29 cellular contexts compared by ENCODE assay signal in the genomic region with DNA sequence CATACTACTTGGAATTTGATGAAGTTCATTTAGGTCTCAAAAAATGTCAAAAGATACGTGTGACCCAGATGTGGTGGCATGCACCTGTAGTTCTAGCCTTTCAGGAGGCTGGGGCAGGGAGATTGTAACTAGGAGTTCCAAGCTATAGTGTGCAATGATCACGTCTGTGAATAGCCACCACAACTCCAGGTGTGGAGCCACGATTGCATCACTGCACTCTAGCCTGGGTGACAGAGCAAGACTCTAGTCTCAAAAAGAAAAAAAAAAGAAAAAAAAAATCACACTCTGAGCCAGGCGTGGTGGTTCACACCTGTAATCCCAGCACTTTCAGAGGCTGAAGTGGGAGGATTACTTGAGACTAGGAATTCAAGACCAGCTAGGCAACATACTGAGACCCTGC.
"Had no signal": no experiment of that assay in that cellular context is flagged by ENCODE, and none has a peak within 500 bp of the region (broad histone marks: within the 10 kb centered on the region; RNA-seq: fewer than 3 reads in every experiment).

No MANE protein-coding gene starts in this region.

- DNase-seq: activated CD4-positive, alpha-beta memory T cell treated with anti-CD3 and anti-CD28 coated beads for 36 hours; activated CD4-positive, alpha-beta T cell treated with anti-CD3 and anti-CD28 coated beads, Interleukin-2, amount 10 ng/mL, durations not matched to agents 24 days and 14 days; activated CD4-positive, CD25-positive, alpha-beta regulatory T cell treated with anti-CD3 and anti-CD28 coated beads, Interleukin-2, amount 50 U/mL, for 72 hours; activated CD8-positive, alpha-beta memory T cell treated with anti-CD3 and anti-CD28 coated beads, Interleukin-2, amount 50 U/mL, for 4 hours; activated gamma-delta T cell treated with Interleukin-2 at 50 U/mL for 16 hours; activated T-cell treated with anti-CD3 and anti-CD28 coated beads, Interleukin-2, amount 50 U/mL, for 72 hours; adrenal gland; anterior cingulate cortex; colonic mucosa; Karpas-422; MM.1S; NCI-H1092 treated with DMSO at 0.1 percent for 48 hours; NCI-H1417 treated with DMSO at 0.1 percent for 48 hours; NCI-H1694; NCI-H2029; NCI-H2107; NCI-H345; NCI-H510A; NCI-H526 treated with DMSO at 0.1 percent for 48 hours; NCI-H82; Peyer's patch; Right ventricle myocardium superior; SJCRH30; SK-N-SH; SW 1271 had no signal

- H3K27ac Mint-ChIP-seq: activated CD4-positive, alpha-beta memory T cell treated with anti-CD3 and anti-CD28 coated beads for 36 hours; activated CD4-positive, alpha-beta T cell treated with anti-CD3 and anti-CD28 coated beads, Interleukin-2, amount 10 ng/mL, durations not matched to agents 24 days and 14 days; activated naive CD8-positive, alpha-beta T cell; activated T-cell treated with anti-CD3 and anti-CD28 coated beads, Interleukin-2, amount 50 U/mL, for 72 hours; activated T-helper 2 cell treated with anti-CD3 and anti-CD28 coated beads, Interferon-gamma antibody, Interleukin-2, Interleukin-4, amounts not matched to agents 10 μg/mL and 5 μg/mL and 100 μg/mL, durations not matched to agents 14 hours and 24 hours and 36 hours; T-helper 1 cell treated with Interleukin-12 subunit alpha and Interleukin-12 subunit beta and Interleukin-4 antibody, amounts not matched to agents 30 μg/mL and 1 μg/mL, for 36 hours had no signal

- H3K9me3 Mint-ChIP-seq: activated CD4-positive, alpha-beta memory T cell treated with anti-CD3 and anti-CD28 coated beads for 36 hours; activated CD4-positive, alpha-beta T cell treated with anti-CD3 and anti-CD28 coated beads, Interleukin-2, amount 10 ng/mL, durations not matched to agents 24 days and 14 days; activated T-cell treated with anti-CD3 and anti-CD28 coated beads, Interleukin-2, amount 50 U/mL, for 72 hours; activated T-helper 2 cell treated with anti-CD3 and anti-CD28 coated beads, Interferon-gamma antibody, Interleukin-2, Interleukin-4, amounts not matched to agents 10 μg/mL and 5 μg/mL and 100 μg/mL, durations not matched to agents 14 hours and 24 hours and 36 hours; T-helper 1 cell treated with Interleukin-12 subunit alpha and Interleukin-12 subunit beta and Interleukin-4 antibody, amounts not matched to agents 30 μg/mL and 1 μg/mL, for 36 hours had no signal

- H3K27me3 Mint-ChIP-seq: activated CD4-positive, alpha-beta memory T cell treated with anti-CD3 and anti-CD28 coated beads for 36 hours; activated CD4-positive, alpha-beta T cell treated with anti-CD3 and anti-CD28 coated beads, Interleukin-2, amount 10 ng/mL, durations not matched to agents 24 days and 14 days; activated naive CD8-positive, alpha-beta T cell had no signal

- H3K4me1 ChIP-seq: adrenal gland, colonic mucosa, Peyer's patch, SJCRH30 had no signal

- H3K36me3 Mint-ChIP-seq: activated naive CD8-positive, alpha-beta T cell had no signal

- H3K36me3 ChIP-seq: adrenal gland, colonic mucosa, Peyer's patch, SJCRH30 had no signal

- H3K9me3 ChIP-seq: adrenal gland, colonic mucosa, Peyer's patch, SJCRH30, SK-N-SH had no signal

- H3K27me3 ChIP-seq: adrenal gland, colonic mucosa, Peyer's patch, SJCRH30 had no signal

- H3K27ac ChIP-seq: adrenal gland, colonic mucosa, Peyer's patch, RWPE1, SJCRH30 had no signal

- H3K4me3 Mint-ChIP-seq: activated CD4-positive, alpha-beta memory T cell treated with anti-CD3 and anti-CD28 coated beads for 36 hours; activated CD4-positive, alpha-beta T cell treated with anti-CD3 and anti-CD28 coated beads, Interleukin-2, amount 10 ng/mL, durations not matched to agents 24 days and 14 days; activated naive CD8-positive, alpha-beta T cell; activated T-cell treated with anti-CD3 and anti-CD28 coated beads, Interleukin-2, amount 50 U/mL, for 72 hours; T-helper 1 cell treated with Interleukin-12 subunit alpha and Interleukin-12 subunit beta and Interleukin-4 antibody, amounts not matched to agents 30 μg/mL and 1 μg/mL, for 36 hours had no signal

- H3K4me3 ChIP-seq: adrenal gland, colonic mucosa, Peyer's patch, SJCRH30 had no signal

- ATAC-seq: activated T-cell treated with anti-CD3 and anti-CD28 coated beads, Interleukin-2, amount 50 U/mL, for 72 hours had no signal
